8 cellular contexts compared by ENCODE assay signal in genomic region chr2:168336786-168337388, GRCh38.
A peak's percentile ranks its signal among the peaks of the same experiment; 100 is the strongest.
DNase-seq lines count a peak whose midpoint lies in the region; ATAC-seq, FAIRE-seq and TF ChIP-seq lines count a peak whose summit lies in the region.

No MANE protein-coding gene starts in this region.

- peak overlapping the region; percentile 81 for H2AFZ ChIP-seq in H1 (ENCODE audit: low read length)

- H3K23me2 ChIP-seq in H1 (ENCODE audit: low read depth, low read length) = no peaks in the 10 kb centered on the region

- H2BK20ac ChIP-seq in H1 (ENCODE audit: low read length) = no peak overlapping the region

- no peaks in the 10 kb centered on the region for H3K79me1 ChIP-seq in H1 (ENCODE audit: low read depth, low read length)

- no peak overlapping the region for H3K4me2 ChIP-seq in H1 (ENCODE audit: insufficient read depth in 1 of 2, low read depth in 2 of 2, low read length in 2 of 2)

- 0 out of 2 replicates have a peak overlapping the region, but pooled peaks have one; percentile 49 for H2AK5ac ChIP-seq in H1 (ENCODE audit: low read depth, low read length)

- peak overlapping the region; percentile 13 for H4K91ac ChIP-seq in H1 (replicated peaks; ENCODE audit: insufficient read length, low read length)

- H3K56ac ChIP-seq in H1 (replicated peaks; ENCODE audit: insufficient read length, low read depth, low read length) = no peak overlapping the region

- peak; percentile 21 for TF ChIP-seq CTCF in AG09309 (IDR thresholded peaks at IDR 0.05; ENCODE audit: control insufficient read depth, insufficient read depth, low read depth, low read length, missing control alignments)
- peak; percentile 72 to 96 (median 84) for TF ChIP-seq CTCF in H1 (IDR thresholded peaks at IDR 0.05; ENCODE audit: control extremely low read depth in 1 of 3, insufficient read depth in 1 of 3, low read depth in 1 of 3, low read length in 3 of 3)
- TF ChIP-seq CTCF in coronary artery (IDR thresholded peaks at IDR 0.05) = no peak

- DNase-seq in AG09309 (ENCODE audit: low read depth) (no peak), M059J (ENCODE audit: low read depth) (peak; percentile 45), H1 (ENCODE audit: low read depth in 1 of 2, low spot score in 2 of 2) (peak; percentile 60 to 67), medulla oblongata (ENCODE audit: extremely low spot score) (no peak), coronary artery (ENCODE audit: low spot score) (no peak)
- peak; percentile 29 for DNase-seq in activated CD4-positive, alpha-beta T cell treated with anti-CD3 and anti-CD28 coated beads for 1 hour
- peak; percentile 24 to 26 for DNase-seq in stimulated activated CD4-positive, alpha-beta T cell treated with anti-CD3 and anti-CD28 coated beads, Interleukin-12 subunit alpha, Interleukin-12 subunit beta, amount 100 ng/mL, for 24 hours (ENCODE audit: low read depth in 2 of 2)

- peaks cover 0 to 18% (median 3%) of the 10 kb centered on the region in 4 experiments; a peak in 3 of 7 replicates for H3K4me1 ChIP-seq in H1 (replicated peaks in 1 of 4; ENCODE audit: control insufficient read depth in 3 of 4, insufficient read depth in 4 of 4, low read length in 3 of 4)

- H3K9ac ChIP-seq in H1 (replicated peaks in 1 of 4; ENCODE audit: extremely low read depth in 1 of 4, low read depth in 3 of 4, low read length in 3 of 4) = no peak overlapping the region

- peak overlapping the region; percentile 17; the same call in 1 of the 2 replicates for H2BK5ac ChIP-seq in H1 (ENCODE audit: low read depth, low read length)

- no peak overlapping the region for H4K5ac ChIP-seq in H1 (ENCODE audit: insufficient read length, low read depth, low read length)

- TF ChIP-seq EP300 in H1 (IDR thresholded peaks at IDR 0.05; ENCODE audit: borderline replicate concordance in 1 of 2, low read depth in 2 of 2, low read length in 2 of 2) = no peak

- ATAC-seq in GM19035 (IDR thresholded peaks at IDR 0.05; ENCODE audit: unreplicated experiment) = peak; percentile 64

- no peaks in the 10 kb centered on the region for H3K79me2 ChIP-seq in H1 (ENCODE audit: control insufficient read depth in 1 of 2, insufficient read depth in 2 of 2, low read length in 2 of 2)

- no peaks in the 10 kb centered on the region for H3K9me3 ChIP-seq in H1 (ENCODE audit: insufficient read depth in 2 of 2, low read depth in 1 of 2, low read length in 1 of 2)

- peak overlapping the region; percentile 56; the same call in 1 of the 2 replicates for H2BK12ac ChIP-seq in H1 (ENCODE audit: low read depth, low read length)

- no peak overlapping the region for H3K27ac ChIP-seq in H1 (ENCODE audit: low read depth, low read length)
- H3K27ac ChIP-seq in coronary artery = no peak overlapping the region

- no peak overlapping the region for H3K4me3 ChIP-seq in AG09309 (ENCODE audit: control insufficient read depth, low read depth, low read length)
- H3K4me3 ChIP-seq in H1 (ENCODE audit: extremely low read depth in 1 of 4, insufficient read depth in 2 of 4, low read depth in 3 of 4, low read length in 4 of 4) = no peak overlapping the region
- H3K4me3 ChIP-seq in coronary artery = no peak overlapping the region

- no peak overlapping the region for H3K4ac ChIP-seq in H1 (replicated peaks; ENCODE audit: insufficient read length, low read depth, low read length)

- no peaks in the 10 kb centered on the region for H3K36me3 ChIP-seq in H1 (ENCODE audit: control insufficient read depth in 2 of 4, insufficient read depth in 4 of 4, low read length in 3 of 4)

- H3K14ac ChIP-seq in H1 (ENCODE audit: insufficient read length) = no peak overlapping the region

- POLR2A ChIA-PET in H1 (lab: Charles Lee; ENCODE audit: partially characterized antibody) = interaction anchor here (1.2 kb wide), 1 partner anchor 10 kb away, joined by 6 read pairs; no protein-coding TSS in a partner anchor

- no peak for TF ChIP-seq POLR2A in H1 (IDR thresholded peaks at IDR 0.05; ENCODE audit: control extremely low read depth in 1 of 2, low read depth in 2 of 2, low read length in 2 of 2)

- H2BK15ac ChIP-seq in H1 (ENCODE audit: low read length) = peak overlapping the region; percentile 68

- CTCF ChIA-PET in H1 (lab: Charles Lee; ENCODE audit: partially characterized antibody) = interaction anchor here (0.5 to 2.9 kb wide), 26 partner anchors 9 to 873 kb away, joined by 3 to 36 read pairs (median 4); no protein-coding TSS in a partner anchor

- no peaks in the 10 kb centered on the region for H3K27me3 ChIP-seq in H1 (replicated peaks in 1 of 4; ENCODE audit: control insufficient read depth in 3 of 4, extremely low read depth in 1 of 4, insufficient read depth in 3 of 4, low read length in 3 of 4)

- H3K18ac ChIP-seq in H1 (ENCODE audit: extremely low read depth, low read length) = no peak overlapping the region

- no peak overlapping the region for H4K8ac ChIP-seq in H1 (ENCODE audit: extremely low read depth, insufficient read depth, low read length)

- 70% methylated on average over 6 of the region's 6 CpGs; no CpG with 5 or more reads in 1 of the 2 experiments for WGBS in H1 (ENCODE audit: extremely low coverage in 1 of 2, insufficient coverage in 1 of 2, insufficient read length in 1 of 2, insufficient replicate concordance in 2 of 2, low coverage in 1 of 2, low lambda C conversion rate in 2 of 2, missing lambda C conversion rate in 1 of 2), 2 experiments

- H4K20me1 ChIP-seq in H1 (replicated peaks in 1 of 2; ENCODE audit: control insufficient read depth in 1 of 2, insufficient read depth in 2 of 2, low read length in 2 of 2) = no peaks in the 10 kb centered on the region

- H3K23ac ChIP-seq in H1 (ENCODE audit: insufficient read length) = no peak overlapping the region

- peak; percentile 92 for FAIRE-seq in H1 (lab: Jason Lieb, UNC)

- H2BK120ac ChIP-seq in H1 (replicated peaks; ENCODE audit: low read depth, low read length) = no peak overlapping the region

- TF ChIP-seq RAD21 in H1 (IDR thresholded peaks at IDR 0.05 in 1 of 2, conservative IDR thresholded peaks at IDR 0.05 in 1 of 2; ENCODE audit: low read depth in 2 of 2, low read length in 2 of 2) = peak; percentile 75 to 80

TF ChIP-seq in H1, 55 proteins besides CTCF, POLR2A, EP300 and RAD21 (continues in another document):
- TF ChIP-seq CBX5 (IDR thresholded peaks at IDR 0.05; ENCODE audit: low read depth, low read length) = no peak
- TF ChIP-seq RBBP5 (IDR thresholded peaks at IDR 0.05; ENCODE audit: borderline replicate concordance, low read depth, low read length) = no peak
- no peak for TF ChIP-seq RNF2 (IDR thresholded peaks at IDR 0.05; ENCODE audit: borderline replicate concordance, low read depth, low read length, missing control alignments, poor library complexity, severe bottlenecking)
- TF ChIP-seq CEBPB (IDR thresholded peaks at IDR 0.05; ENCODE audit: low read depth, low read length) = 0 out of 2 replicates have a peak, but pooled peaks have one; percentile 25
- TF ChIP-seq RXRA (IDR thresholded peaks at IDR 0.05; ENCODE audit: insufficient read depth, low read depth, low read length) = no peak
- no peak for TF ChIP-seq CHD2 (IDR thresholded peaks at IDR 0.05; ENCODE audit: low read length)
- TF ChIP-seq FOSL1 (IDR thresholded peaks at IDR 0.05; ENCODE audit: insufficient read depth, low read depth, low read length) = no peak
- no peak for TF ChIP-seq BRCA1 (IDR thresholded peaks at IDR 0.05; ENCODE audit: low read depth, low read length)
- TF ChIP-seq YY1 (IDR thresholded peaks at IDR 0.05; ENCODE audit: low read depth, low read length) = no peak
- TF ChIP-seq KDM5A (IDR thresholded peaks at IDR 0.05; ENCODE audit: low read length) = no peak
- peak; percentile 45; the same call in 1 of the 2 replicates for TF ChIP-seq MAX (IDR thresholded peaks at IDR 0.05)
- no peak for TF ChIP-seq KDM4A (IDR thresholded peaks at IDR 0.05; ENCODE audit: low read depth, low read length, severe bottlenecking)
- TF ChIP-seq, protein P1, sequence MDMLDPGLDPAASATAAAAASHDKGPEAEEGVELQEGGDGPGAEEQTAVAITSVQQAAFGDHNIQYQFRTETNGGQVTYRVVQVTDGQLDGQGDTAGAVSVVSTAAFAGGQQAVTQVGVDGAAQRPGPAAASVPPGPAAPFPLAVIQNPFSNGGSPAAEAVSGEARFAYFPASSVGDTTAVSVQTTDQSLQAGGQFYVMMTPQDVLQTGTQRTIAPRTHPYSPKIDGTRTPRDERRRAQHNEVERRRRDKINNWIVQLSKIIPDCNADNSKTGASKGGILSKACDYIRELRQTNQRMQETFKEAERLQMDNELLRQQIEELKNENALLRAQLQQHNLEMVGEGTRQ (IDR thresholded peaks at IDR 0.05; ENCODE audit: low read length) = no peak

Comparison
In these comparisons a context has a peak if more than half of its experiments do, and no peak if none do; other contexts are left out.
1. DNase-seq: peak in M059J (single experiment), activated CD4-positive, alpha-beta T cell treated with anti-CD3 and anti-CD28 coated beads for 1 hour (single experiment), H1 (2 of 2) and stimulated activated CD4-positive, alpha-beta T cell treated with anti-CD3 and anti-CD28 coated beads, Interleukin-12 subunit alpha, Interleukin-12 subunit beta, amount 100 ng/mL, for 24 hours (2 of 2); none in AG09309 (single experiment), medulla oblongata (single experiment) and coronary artery (single experiment).